1 cellular context compared by ENCODE assay signal in genomic region chr6:31091680-31092079, GRCh38.
A peak's percentile ranks its signal among the peaks of the same experiment; 100 is the strongest.
TF ChIP-seq lines count a peak whose summit lies in the region.

No MANE protein-coding gene starts in this region.

TF ChIP-seq in HepG2, 621 proteins besides CTCF, POLR2A, EP300 and RAD21:
- no peak for TF ChIP-seq FUBP1 (CRISPR knock-in tag; IDR thresholded peaks at IDR 0.05; ENCODE audit: borderline replicate concordance)
- TF ChIP-seq TMF1 (CRISPR knock-in tag; IDR thresholded peaks at IDR 0.05; ENCODE audit: low read depth) = 0 out of 2 replicates have a peak, but pooled peaks have one; percentile 31
- no peak for TF ChIP-seq ZFP36L2 (CRISPR knock-in tag; IDR thresholded peaks at IDR 0.05)
- TF ChIP-seq HMGXB4 (CRISPR knock-in tag; IDR thresholded peaks at IDR 0.05; ENCODE audit: borderline replicate concordance in 1 of 2, low read depth in 1 of 2) = no peak
- TF ChIP-seq ETS1 (CRISPR knock-in tag; IDR thresholded peaks at IDR 0.05) = no peak
- TF ChIP-seq NR2C2 (CRISPR knock-in tag; IDR thresholded peaks at IDR 0.05; ENCODE audit: borderline replicate concordance) = no peak
TF ChIP-seq in HepG2: peak in this region for 1.
